Comparison of ENCODE assay signal across 8 cellular contexts in the genomic region with DNA sequence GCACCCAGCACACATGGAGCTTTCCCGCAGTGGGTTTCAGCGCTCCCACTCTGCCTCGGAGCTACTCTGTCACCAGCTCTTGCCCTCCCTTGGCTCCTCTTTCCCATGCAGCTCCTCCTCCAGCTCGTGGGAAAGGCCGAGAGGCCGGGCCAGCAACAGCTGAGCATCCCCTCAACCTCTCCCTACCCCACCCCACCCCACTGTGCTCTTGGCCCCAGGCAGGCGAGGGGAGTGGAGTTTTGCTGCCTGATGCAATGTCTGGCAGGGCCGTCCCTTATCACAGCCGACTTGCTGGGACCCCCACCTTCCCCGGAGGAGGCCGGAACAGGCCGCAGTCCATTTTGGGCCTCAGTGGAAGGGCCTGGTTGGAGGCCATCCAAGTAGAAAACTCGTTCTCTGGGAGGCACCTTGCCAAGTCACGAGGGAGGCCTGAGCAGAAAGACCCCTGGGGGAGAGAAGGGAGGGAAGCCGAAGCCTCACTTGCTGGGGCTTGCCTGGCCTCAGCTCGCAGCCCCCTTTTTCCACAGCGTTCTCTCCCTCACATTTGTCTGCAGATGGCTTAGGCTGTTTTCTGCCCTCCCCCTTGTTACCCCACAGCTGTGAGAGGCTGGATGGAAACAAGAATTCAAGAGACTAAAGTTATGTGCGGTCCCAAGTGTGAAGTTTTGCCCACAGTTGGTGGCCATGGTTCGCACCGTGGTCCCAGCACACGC. TPM values are rescaled to one million over a fixed set of nuclear protein-coding genes. Genes with fewer than 3 reads are reported as not detected.
DNase-seq lines count a peak whose midpoint lies in the region; ATAC-seq, FAIRE-seq and TF ChIP-seq lines count a peak whose summit lies in the region.

No MANE protein-coding gene starts in this region.

- no peak overlapping the region for H2AFZ ChIP-seq in HepG2 (ENCODE audit: low read length)

- no peak overlapping the region for H3K4me3 ChIP-seq in HepG2 (replicated peaks in 1 of 3; ENCODE audit: insufficient read depth in 1 of 3, low read depth in 2 of 3, low read length in 3 of 3)

- 94% methylated on average over 19 of the region's 21 CpGs for whole genome bisulfite sequencing in HepG2 (ENCODE audit: low lambda C conversion rate)

- no peak for TF ChIP-seq EP300 in HepG2 (IDR thresholded peaks at IDR 0.05; ENCODE audit: low read depth in 2 of 2, low read length in 2 of 2)
- TF ChIP-seq EP300 in HepG2 (CRISPR knock-in tag; IDR thresholded peaks at IDR 0.05; ENCODE audit: borderline replicate concordance) = no peak

- H3K4me1 ChIP-seq in HepG2 (ENCODE audit: insufficient read depth, low read length) = peaks cover 45% of the 10 kb centered on the region

- H3K27ac Mint-ChIP-seq in HFFc6 (peak overlapping the region; percentile 96), chondrocyte (ENCODE audit: unreplicated experiment) (peak overlapping the region; percentile 99)

- H3K27me3 ChIP-seq in HepG2 (ENCODE audit: control insufficient read depth in 1 of 2, insufficient read depth in 2 of 2, low read length in 2 of 2) = no peaks in the 10 kb centered on the region

- ATAC-seq in HepG2 = peak; percentile 8; the same call in 2 of the 3 replicates
- ATAC-seq in GM21423 (IDR thresholded peaks at IDR 0.05; ENCODE audit: unreplicated experiment) = no peak

- H3K27ac ChIP-seq in HepG2 (ENCODE audit: extremely low read length, insufficient read depth, low read length) = peak overlapping the region; percentile 11
- H3K27ac ChIP-seq in substantia nigra (ENCODE audit: low read depth, low read length, poor library complexity, severe bottlenecking) = peak overlapping the region; percentile 98

- H4K20me1 ChIP-seq in HepG2 (ENCODE audit: insufficient read depth, low read length) = peaks cover 11% of the 10 kb centered on the region; the same call in 1 of the 2 replicates

- no peak overlapping the region for H3K9ac ChIP-seq in HepG2 (ENCODE audit: insufficient read depth, low read depth, low read length)

- H3K79me2 ChIP-seq in HepG2 (ENCODE audit: insufficient read depth, low read length) = peaks cover 36% of the 10 kb centered on the region

- H3K36me3 Mint-ChIP-seq in HFFc6 (ENCODE audit: low read depth) = peaks cover 4% of the 10 kb centered on the region; the same call in 1 of the 2 replicates
- H3K36me3 Mint-ChIP-seq in chondrocyte (ENCODE audit: low read depth) = no peaks in the 10 kb centered on the region

- peaks cover 4 to 14% of the 10 kb centered on the region in 2 experiments; a peak in 2 of 5 replicates for H3K36me3 ChIP-seq in HepG2 (replicated peaks in 1 of 2; ENCODE audit: control insufficient read depth in 1 of 2, insufficient read depth in 2 of 2, low read length in 2 of 2)

- TF ChIP-seq CTCF in HFFc6 (IDR thresholded peaks at IDR 0.05) = no peak
- no peak for TF ChIP-seq CTCF in chondrocyte (IDR thresholded peaks at IDR 0.05)
- TF ChIP-seq CTCF in HepG2 (CRISPR knock-in tag; IDR thresholded peaks at IDR 0.05) = no peak

- peak; percentile 51 for DNase-seq in HFFc6
- no peak for DNase-seq in chondrocyte (ENCODE audit: low spot score)
- DNase-seq in HepG2 (ENCODE audit: low spot score) = no peak
- DNase-seq in substantia nigra (lab: John Stamatoyannopoulos, UW) = peak in 42 of 49 donors; percentile 29 to 87 (median 68)
- no peak for DNase-seq in NCI-H1417 (lab: John Stamatoyannopoulos, UW)
- no peak for DNase-seq in activated gamma-delta T cell treated with Interleukin-2 at 50 U/mL for 16 hours
- DNase-seq in NCI-H524 treated with DMSO at 0.1 percent for 48 hours (lab: John Stamatoyannopoulos, UW) = no peak

- in situ Hi-C loops in HepG2 (cut with HindIII; ENCODE audit: extremely low pct_ligation_motif_present, low pct_unique_long_range_greater_than_20kb) = no loop called here

- H3K9me3 Mint-ChIP-seq in HFFc6 (no peaks in the 10 kb centered on the region), chondrocyte (ENCODE audit: low read depth) (no peaks in the 10 kb centered on the region)

- BruUV-seq in HepG2 (replicated peaks; lab: Mats Ljungman, UMichigan) = no TSS peak

- POLR2A ChIA-PET in HepG2 (lab: Yijun Ruan, JAX) = interaction anchor here (0.6 to 1.7 kb wide), 7 partner anchors 13 to 148 kb away, joined by 3 to 5 read pairs (median 4); partner anchors contain the start of genes CHST3 and PSAP

- intact Hi-C loops in HepG2 (cut with micrococcal nuclease; ENCODE audit: unreplicated experiment) = no loop called here

- 0 out of 2 replicates have a peak overlapping the region, but pooled peaks have one; percentile 30 for H3K4me2 ChIP-seq in HepG2 (ENCODE audit: low read depth, low read length)

- FAIRE-seq in HepG2 (lab: Jason Lieb, UNC) = no peak

- CTCF ChIA-PET in HepG2 (lab: Yijun Ruan, JAX; ENCODE audit: low intra/inter-chr PET ratio, low total read pairs) = no interaction called here

- TF ChIP-seq POLR2A in HepG2 (IDR thresholded peaks at IDR 0.05; ENCODE audit: insufficient read depth in 1 of 2, low read depth in 2 of 2, low read length in 2 of 2) = no peak

- H3K4me3 Mint-ChIP-seq in HFFc6 = peak overlapping the region; percentile 81
- H3K4me3 Mint-ChIP-seq in chondrocyte (ENCODE audit: unreplicated experiment) = peak overlapping the region; percentile 57

- no peaks in the 10 kb centered on the region for H3K9me3 ChIP-seq in HepG2 (ENCODE audit: low read length)

- H3K27me3 Mint-ChIP-seq in HFFc6 (ENCODE audit: insufficient read depth) = peaks cover 2% of the 10 kb centered on the region
- no peaks in the 10 kb centered on the region for H3K27me3 Mint-ChIP-seq in chondrocyte (ENCODE audit: low read depth)

- TF ChIP-seq RAD21 in HepG2 (CRISPR knock-in tag; IDR thresholded peaks at IDR 0.05) = no peak

- H3K4me1 Mint-ChIP-seq in HFFc6 (ENCODE audit: low read depth) = peaks cover 64% of the 10 kb centered on the region
- peaks cover 67% of the 10 kb centered on the region for H3K4me1 Mint-ChIP-seq in chondrocyte (ENCODE audit: low read depth)

TF ChIP-seq in HepG2, 621 proteins besides CTCF, POLR2A, EP300 and RAD21 (continues in another document):
- TF ChIP-seq, protein P1, sequence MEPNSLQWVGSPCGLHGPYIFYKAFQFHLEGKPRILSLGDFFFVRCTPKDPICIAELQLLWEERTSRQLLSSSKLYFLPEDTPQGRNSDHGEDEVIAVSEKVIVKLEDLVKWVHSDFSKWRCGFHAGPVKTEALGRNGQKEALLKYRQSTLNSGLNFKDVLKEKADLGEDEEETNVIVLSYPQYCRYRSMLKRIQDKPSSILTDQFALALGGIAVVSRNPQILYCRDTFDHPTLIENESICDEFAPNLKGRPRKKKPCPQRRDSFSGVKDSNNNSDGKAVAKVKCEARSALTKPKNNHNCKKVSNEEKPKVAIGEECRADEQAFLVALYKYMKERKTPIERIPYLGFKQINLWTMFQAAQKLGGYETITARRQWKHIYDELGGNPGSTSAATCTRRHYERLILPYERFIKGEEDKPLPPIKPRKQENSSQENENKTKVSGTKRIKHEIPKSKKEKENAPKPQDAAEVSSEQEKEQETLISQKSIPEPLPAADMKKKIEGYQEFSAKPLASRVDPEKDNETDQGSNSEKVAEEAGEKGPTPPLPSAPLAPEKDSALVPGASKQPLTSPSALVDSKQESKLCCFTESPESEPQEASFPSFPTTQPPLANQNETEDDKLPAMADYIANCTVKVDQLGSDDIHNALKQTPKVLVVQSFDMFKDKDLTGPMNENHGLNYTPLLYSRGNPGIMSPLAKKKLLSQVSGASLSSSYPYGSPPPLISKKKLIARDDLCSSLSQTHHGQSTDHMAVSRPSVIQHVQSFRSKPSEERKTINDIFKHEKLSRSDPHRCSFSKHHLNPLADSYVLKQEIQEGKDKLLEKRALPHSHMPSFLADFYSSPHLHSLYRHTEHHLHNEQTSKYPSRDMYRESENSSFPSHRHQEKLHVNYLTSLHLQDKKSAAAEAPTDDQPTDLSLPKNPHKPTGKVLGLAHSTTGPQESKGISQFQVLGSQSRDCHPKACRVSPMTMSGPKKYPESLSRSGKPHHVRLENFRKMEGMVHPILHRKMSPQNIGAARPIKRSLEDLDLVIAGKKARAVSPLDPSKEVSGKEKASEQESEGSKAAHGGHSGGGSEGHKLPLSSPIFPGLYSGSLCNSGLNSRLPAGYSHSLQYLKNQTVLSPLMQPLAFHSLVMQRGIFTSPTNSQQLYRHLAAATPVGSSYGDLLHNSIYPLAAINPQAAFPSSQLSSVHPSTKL (CRISPR knock-in tag; IDR thresholded peaks at IDR 0.05) = no peak
- TF ChIP-seq POLR2AphosphoS5 (IDR thresholded peaks at IDR 0.05; ENCODE audit: low read depth, low read length) = no peak
- 0 out of 2 replicates have a peak, but pooled peaks have one; percentile 5 for TF ChIP-seq KDM2A (CRISPR knock-in tag; IDR thresholded peaks at IDR 0.05; ENCODE audit: borderline replicate concordance, low read depth)
- TF ChIP-seq SNAPC2 (CRISPR knock-in tag; IDR thresholded peaks at IDR 0.05) = no peak
- TF ChIP-seq ZNF136 (CRISPR knock-in tag; IDR thresholded peaks at IDR 0.05; ENCODE audit: low read depth) = no peak

RNA-seq across cellular contexts. Expression of gene CHST3, which starts 35.3 kb away (rescaled TPM):
- 10 to 100 TPM; 34.9 to 48.1 (median 40.3) TPM for total RNA-seq in HFFc6 (2021; fragmentation: NEBNext Ultra II Directional; extraction: Animal tissue kit (Norgen Biotek cat#: 25700))
- total RNA-seq in chondrocyte (43.9 to 65.4 TPM (median 63.2 TPM) in 3 replicates), HepG2 (2016; rRNA removed; fragmentation: Illumina TruSeq; extraction: Trizol) (13.4 and 18.7 TPM in 2 replicates)
- 1.8 and 1.9 TPM in 2 replicates for total RNA-seq in HepG2 (2016; cell fraction: cytosol; rRNA removed; fragmentation: Illumina TruSeq; extraction: Trizol; ENCODE audit: low read depth)
- total RNA-seq in HepG2 (2016; cell fraction: insoluble cytoplasmic fraction; rRNA removed; fragmentation: Illumina TruSeq; extraction: Trizol) = 12.3 and 17.7 TPM in 2 replicates
- 7.4 and 7.7 TPM in 2 replicates for total RNA-seq in HepG2 (2016; cell fraction: membrane; rRNA removed; fragmentation: Illumina TruSeq; extraction: Trizol)
- total RNA-seq in HepG2 (2016; cell fraction: nucleus; rRNA removed; fragmentation: Illumina TruSeq; extraction: Trizol) = 18.2 and 22.8 TPM in 2 replicates
- polyA plus RNA-seq in HepG2 (2011; rRNA removed) = 7.2 and 8.1 TPM in 2 replicates
- polyA plus RNA-seq in HepG2 (2011; cell fraction: cytosol; rRNA removed) = 6.1 and 6.3 TPM in 2 replicates
- polyA plus RNA-seq in HepG2 (2011; cell fraction: nucleus; rRNA removed) = 9.2 and 10.1 TPM in 2 replicates
- polyA plus RNA-seq in HepG2 (2012) = 4.5 and 6.1 TPM in 2 replicates
- 1.2 and 1.3 TPM in 2 replicates for polyA plus RNA-seq in HepG2 (2016; cell fraction: cytosol; fragmentation: Illumina TruSeq; extraction: Trizol; ENCODE audit: low read depth)
- polyA plus RNA-seq in HepG2 (2016; cell fraction: insoluble cytoplasmic fraction; fragmentation: Illumina TruSeq; extraction: Trizol; ENCODE audit: low read depth) = 8.1 and 9.2 TPM in 2 replicates
- polyA plus RNA-seq in HepG2 (2016; cell fraction: membrane; fragmentation: Illumina TruSeq; extraction: Trizol; ENCODE audit: low read depth) = 2.9 and 3.3 TPM in 2 replicates
- 25.5 and 27.0 TPM in 2 replicates for polyA plus RNA-seq in HepG2 (2016; cell fraction: nucleus; fragmentation: Illumina TruSeq; extraction: Trizol; ENCODE audit: insufficient read depth, low read depth)
- 22.4 and 23.3 TPM in 2 replicates for polyA minus RNA-seq in HepG2 (2011; rRNA and poly(A)+ RNA removed; ENCODE audit: low replicate concordance)
- 9.6 TPM in 2 replicates for polyA minus RNA-seq in HepG2 (2011; cell fraction: cytosol; rRNA and poly(A)+ RNA removed)
- 9.7 and 10.7 TPM in 2 replicates for polyA minus RNA-seq in HepG2 (2011; cell fraction: nucleus; rRNA and poly(A)+ RNA removed)

Comparison
In these comparisons a context has a peak if more than half of its experiments do, and no peak if none do; other contexts are left out.
1. DNase-seq: peak in HFFc6 (single experiment) and substantia nigra (42 of 49); none in chondrocyte (single experiment), HepG2 (single experiment), NCI-H1417 (0 of 3), activated gamma-delta T cell treated with Interleukin-2 at 50 U/mL for 16 hours (single experiment) and NCI-H524 treated with DMSO at 0.1 percent for 48 hours (single experiment).